ENCODE assay signal across 19 cellular contexts in genomic region chr1:34864759-34865158, GRCh38. TPM values are rescaled to one million over a fixed set of nuclear protein-coding genes. Genes with fewer than 3 reads are reported as not detected.
DNase-seq lines count a peak whose midpoint lies in the region; ATAC-seq and TF ChIP-seq lines count a peak whose summit lies in the region.
"Had no signal": no experiment of that assay in that cellular context is flagged by ENCODE, and none has a peak within 500 bp of the region (broad histone marks: within the 10 kb centered on the region; RNA-seq: fewer than 3 reads in every experiment).

No MANE protein-coding gene starts in this region.

- no peaks in the 10 kb centered on the region for H4K20me1 ChIP-seq in osteoblast (ENCODE audit: insufficient read depth, low read length)
- H4K20me1 ChIP-seq: BLaER1 treated with 17β-estradiol and CSF1 and Interleukin-3, amounts not matched to agents 10 nM and 100 nM had no signal

- H3K4me3 ChIP-seq in CD8-positive, alpha-beta T cell (ENCODE audit: low read depth, low read length), result no peak overlapping the region
- no peak overlapping the region for H3K4me3 ChIP-seq in right cardiac atrium (ENCODE audit: low read length)
- H3K4me3 ChIP-seq in osteoblast (ENCODE audit: insufficient read depth, low read length), result no peak overlapping the region
- H3K4me3 ChIP-seq: BLaER1 treated with 17β-estradiol and CSF1 and Interleukin-3, amounts not matched to agents 10 nM and 100 nM had no signal

- 90% methylated on average over 8 of the region's 8 CpGs for WGBS in right cardiac atrium

- no peaks in the 10 kb centered on the region for H3K9me3 Mint-ChIP-seq in CD14-positive monocyte
- H3K9me3 Mint-ChIP-seq in CD8-positive, alpha-beta T cell, result no peaks in the 10 kb centered on the region
- H3K9me3 Mint-ChIP-seq in activated CD4-positive, alpha-beta memory T cell treated with anti-CD3 and anti-CD28 coated beads, Interleukin-2, amount 10 ng/mL, durations not matched to agents 7 days and 5 days, result no peaks in the 10 kb centered on the region
- H3K9me3 Mint-ChIP-seq in memory B cell, result no peaks in the 10 kb centered on the region

- no peak for DNase-seq in CD14-positive monocyte (ENCODE audit: low spot score)
- no peak for DNase-seq in CD8-positive, alpha-beta T cell
- DNase-seq in activated CD4-positive, alpha-beta memory T cell treated with anti-CD3 and anti-CD28 coated beads, Interleukin-2, amount 10 ng/mL, durations not matched to agents 7 days and 5 days, result no peak
- no peak for DNase-seq in memory B cell (ENCODE audit: low spot score in 2 of 2)
- DNase-seq in right cardiac atrium, result no peak
- no peak for DNase-seq in osteoblast (ENCODE audit: insufficient read length, low spot score, missing footprints)
- DNase-seq: anterior cingulate cortex; EL; NCI-H1092 treated with DMSO at 0.1 percent for 48 hours; NK-92 treated with Interleukin-12 subunit alpha and Interleukin-12 subunit beta, amount 100 ng/mL, for 24 hours; SHP77 treated with DMSO at 0.1 percent for 48 hours; stimulated activated CD4-positive, alpha-beta T cell treated with anti-CD3 and anti-CD28 coated beads, Interleukin-12 subunit alpha, Interleukin-12 subunit beta, amount 100 ng/mL, for 4 hours; substantia nigra had no signal

- no peaks in the 10 kb centered on the region for H3K79me2 ChIP-seq in osteoblast (ENCODE audit: insufficient read depth, low read length)

- no peak for TF ChIP-seq CTCF in CD14-positive monocyte (IDR thresholded peaks at IDR 0.05)
- no peak for TF ChIP-seq CTCF in CD8-positive, alpha-beta T cell (IDR thresholded peaks at IDR 0.05)
- no peak for TF ChIP-seq CTCF in osteoblast (IDR thresholded peaks at IDR 0.05; ENCODE audit: extremely low read depth, low read depth, low read length)

- no peaks in the 10 kb centered on the region for H3K27me3 ChIP-seq in CD8-positive, alpha-beta T cell (ENCODE audit: insufficient read depth, low read length)
- no peaks in the 10 kb centered on the region for H3K27me3 ChIP-seq in right cardiac atrium (ENCODE audit: control insufficient read depth, insufficient read depth)
- peaks cover 13% of the 10 kb centered on the region for H3K27me3 ChIP-seq in osteoblast (ENCODE audit: insufficient read depth, low read length)
- H3K27me3 ChIP-seq: BLaER1 treated with 17β-estradiol and CSF1 and Interleukin-3, amounts not matched to agents 10 nM and 100 nM; esophagus muscularis mucosa; heart right ventricle had no signal

- H3K36me3 ChIP-seq in CD8-positive, alpha-beta T cell (ENCODE audit: insufficient read depth, low read length), result no peaks in the 10 kb centered on the region
- no peaks in the 10 kb centered on the region for H3K36me3 ChIP-seq in osteoblast (ENCODE audit: insufficient read depth, low read length)
- H3K36me3 ChIP-seq: BLaER1 treated with 17β-estradiol and CSF1 and Interleukin-3, amounts not matched to agents 10 nM and 100 nM; esophagus muscularis mucosa; heart right ventricle had no signal

- POLR2A ChIA-PET in CD8-positive, alpha-beta T cell (lab: Charles Lee), result interaction anchor here (0.6 kb wide), 1 partner anchor 80 kb away, joined by 3 read pairs; no protein-coding TSS in a partner anchor
- POLR2A ChIA-PET in activated CD4-positive, alpha-beta memory T cell treated with anti-CD3 and anti-CD28 coated beads, Interleukin-2, amount 10 ng/mL, durations not matched to agents 7 days and 5 days (lab: Charles Lee), result interaction anchor here (1.3 to 1.8 kb wide), 3 partner anchors 120 to 328 kb away, joined by 4 to 6 read pairs (median 5); partner anchors contain the start of genes SFPQ, TMEM35B and ZMYM1

- H3K36me3 Mint-ChIP-seq in CD14-positive monocyte (no peaks in the 10 kb centered on the region), memory B cell (no peaks in the 10 kb centered on the region)
- H3K36me3 Mint-ChIP-seq in CD8-positive, alpha-beta T cell, result peaks cover under 1% of the 10 kb centered on the region
- no peaks in the 10 kb centered on the region for H3K36me3 Mint-ChIP-seq in activated CD4-positive, alpha-beta memory T cell treated with anti-CD3 and anti-CD28 coated beads, Interleukin-2, amount 10 ng/mL, durations not matched to agents 7 days and 5 days (ENCODE audit: low read depth)

- intact Hi-C loops in CD14-positive monocyte (cut with micrococcal nuclease), result loop anchor here in 1 of 2 donors (10.0 kb wide), 1 partner anchor 330 kb away; the partner anchor contains the start of gene SFPQ
- intact Hi-C loops in CD8-positive, alpha-beta T cell (cut with DNase I, micrococcal nuclease), result loop anchor here (5.0 to 10.0 kb wide), 4 partner anchors 123 to 690 kb away; partner anchors contain the start of genes ZMYM6 (in 2 of the 2), KIAA0319L (in 1 of the 2), NCDN (in 1 of the 2) and TMEM35B (in 1 of the 2)
- intact Hi-C loops in right cardiac atrium (cut with DNase I), result loop anchor here in 3 of 4 donors (5.0 kb wide), 1 partner anchor 77 kb away; no protein-coding TSS in a partner anchor

- CTCF ChIA-PET in CD8-positive, alpha-beta T cell (lab: Charles Lee), result interaction anchor here (0.8 to 11.2 kb wide), 4 partner anchors 9 to 78 kb away, joined by 3 to 129 read pairs (median 4); no protein-coding TSS in a partner anchor
- CTCF ChIA-PET in activated CD4-positive, alpha-beta memory T cell treated with anti-CD3 and anti-CD28 coated beads, Interleukin-2, amount 10 ng/mL, durations not matched to agents 7 days and 5 days (lab: Charles Lee), result interaction anchor here (0.7 to 4.6 kb wide), 5 partner anchors 9 to 21 kb away, joined by 3 to 38 read pairs (median 3); no protein-coding TSS in a partner anchor

- no peaks in the 10 kb centered on the region for H3K9me3 ChIP-seq in CD8-positive, alpha-beta T cell (ENCODE audit: low read length)
- H3K9me3 ChIP-seq in right cardiac atrium (ENCODE audit: control insufficient read depth, low read length), result no peaks in the 10 kb centered on the region
- H3K9me3 ChIP-seq in osteoblast (ENCODE audit: low read depth, low read length), result no peaks in the 10 kb centered on the region
- H3K9me3 ChIP-seq: BLaER1 treated with 17β-estradiol and CSF1 and Interleukin-3, amounts not matched to agents 10 nM and 100 nM; esophagus muscularis mucosa; heart right ventricle had no signal

- H3K4me3 Mint-ChIP-seq in CD14-positive monocyte, result peak overlapping the region; percentile 57 to 69
- H3K4me3 Mint-ChIP-seq in CD8-positive, alpha-beta T cell, result peak overlapping the region; percentile 40
- peak overlapping the region; percentile 58 for H3K4me3 Mint-ChIP-seq in activated CD4-positive, alpha-beta memory T cell treated with anti-CD3 and anti-CD28 coated beads, Interleukin-2, amount 10 ng/mL, durations not matched to agents 7 days and 5 days
- H3K4me3 Mint-ChIP-seq in memory B cell, result peak overlapping the region; percentile 80

- no peak overlapping the region for H3K4me2 ChIP-seq in osteoblast (ENCODE audit: insufficient read depth, low read length)

- H2AFZ ChIP-seq in osteoblast (ENCODE audit: low read length), result no peak overlapping the region

- H3K27me3 Mint-ChIP-seq in CD14-positive monocyte (ENCODE audit: low read depth in 3 of 3), result peaks cover 8 to 18% (median 13%) of the 10 kb centered on the region in 3 donors
- H3K27me3 Mint-ChIP-seq in CD8-positive, alpha-beta T cell (ENCODE audit: low read depth), result no peaks in the 10 kb centered on the region
- H3K27me3 Mint-ChIP-seq in activated CD4-positive, alpha-beta memory T cell treated with anti-CD3 and anti-CD28 coated beads, Interleukin-2, amount 10 ng/mL, durations not matched to agents 7 days and 5 days, result peaks cover 8% of the 10 kb centered on the region
- no peaks in the 10 kb centered on the region for H3K27me3 Mint-ChIP-seq in memory B cell

- peak overlapping the region in 1 of 7 donors; percentile 32 for H3K27ac Mint-ChIP-seq in CD14-positive monocyte
- H3K27ac Mint-ChIP-seq in CD8-positive, alpha-beta T cell, result peak overlapping the region; percentile 73
- peak overlapping the region; percentile 79 for H3K27ac Mint-ChIP-seq in activated CD4-positive, alpha-beta memory T cell treated with anti-CD3 and anti-CD28 coated beads, Interleukin-2, amount 10 ng/mL, durations not matched to agents 7 days and 5 days
- peak overlapping the region; percentile 68 for H3K27ac Mint-ChIP-seq in memory B cell

- H3K4me1 Mint-ChIP-seq in CD14-positive monocyte (peaks cover 28% of the 10 kb centered on the region), memory B cell (peaks cover 13% of the 10 kb centered on the region)
- H3K4me1 Mint-ChIP-seq in CD8-positive, alpha-beta T cell (ENCODE audit: low read depth), result peaks cover 46% of the 10 kb centered on the region
- peaks cover 33% of the 10 kb centered on the region for H3K4me1 Mint-ChIP-seq in activated CD4-positive, alpha-beta memory T cell treated with anti-CD3 and anti-CD28 coated beads, Interleukin-2, amount 10 ng/mL, durations not matched to agents 7 days and 5 days

- H3K4me1 ChIP-seq in CD8-positive, alpha-beta T cell (ENCODE audit: insufficient read depth, low read length), result peaks cover 51% of the 10 kb centered on the region
- H3K4me1 ChIP-seq in right cardiac atrium (ENCODE audit: control insufficient read depth, insufficient read depth, low read length), result peaks cover 2% of the 10 kb centered on the region
- peaks cover 6% of the 10 kb centered on the region for H3K4me1 ChIP-seq in osteoblast (ENCODE audit: insufficient read depth, low read length)

- no peak for ATAC-seq in CD8-positive, alpha-beta T cell
- ATAC-seq in memory B cell (ENCODE audit: low read depth), result no peak
- no peak for ATAC-seq in HG03159 (IDR thresholded peaks at IDR 0.05; ENCODE audit: unreplicated experiment)
- no peak for ATAC-seq in HG03342 (IDR thresholded peaks at IDR 0.05; ENCODE audit: unreplicated experiment)
- no peak for ATAC-seq in right cardiac atrium
- ATAC-seq: HepG2 had no signal

- H3K27ac ChIP-seq in CD8-positive, alpha-beta T cell (ENCODE audit: low read depth, low read length), result no peak overlapping the region
- H3K27ac ChIP-seq in right cardiac atrium (ENCODE audit: low read length), result no peak overlapping the region
- no peak overlapping the region for H3K27ac ChIP-seq in osteoblast (ENCODE audit: low read depth, low read length)
- H3K27ac ChIP-seq: BLaER1 treated with 17β-estradiol and CSF1 and Interleukin-3, amounts not matched to agents 10 nM and 100 nM had no signal

RNA-seq across cellular contexts. Expression of gene SMIM12, which starts 5.2 kb away (rescaled TPM):
- polyA plus RNA-seq in CD14-positive monocyte, result 100 to 1,000 TPM in 1 of 2 donors, 10 to 100 TPM in 1; 93.7 to 121 TPM
- 10 to 100 TPM; 46.6 to 48.7 TPM for total RNA-seq in CD8-positive, alpha-beta T cell
- 10 to 100 TPM; 45.9 to 48.5 TPM for total RNA-seq in activated CD4-positive, alpha-beta memory T cell treated with anti-CD3 and anti-CD28 coated beads, Interleukin-2, amount 10 ng/mL, durations not matched to agents 7 days and 5 days
- total RNA-seq in right cardiac atrium, result 10 to 100 TPM; 39.2 to 58.7 (median 40.8) TPM
- 35.3 TPM for polyA plus RNA-seq in right cardiac atrium
- total RNA-seq in osteoblast, result 24.2 and 25.3 TPM in 2 replicates
